ENCODE assay signal across 19 cellular contexts in the genomic region with DNA sequence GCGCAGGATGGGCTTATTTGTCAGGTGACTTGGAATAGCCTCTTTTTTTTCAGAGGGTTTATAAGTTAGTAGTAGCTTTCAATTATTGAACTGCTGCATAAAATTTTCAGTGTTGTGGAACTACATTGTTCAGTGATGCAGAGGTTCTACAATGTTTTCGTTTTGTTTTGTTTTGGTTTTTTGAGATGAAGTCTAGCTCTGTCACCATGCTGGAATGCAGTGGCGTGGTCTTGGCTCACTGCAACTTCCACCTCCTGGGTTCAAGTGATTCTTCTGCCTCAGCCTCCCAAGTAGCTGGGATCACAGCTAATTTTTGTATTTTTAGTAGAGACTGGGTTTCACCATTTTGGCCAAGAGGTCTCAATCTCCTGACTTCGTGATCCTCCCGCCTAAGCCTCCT. TPM values are rescaled to one million over a fixed set of nuclear protein-coding genes. Genes with fewer than 3 reads are reported as not detected.
DNase-seq lines count a peak whose midpoint lies in the region; ATAC-seq and TF ChIP-seq lines count a peak whose summit lies in the region.
"Had no signal": no experiment of that assay in that cellular context is flagged by ENCODE, and none has a peak within 500 bp of the region (broad histone marks: within the 10 kb centered on the region; RNA-seq: fewer than 3 reads in every experiment).

No MANE protein-coding gene starts in this region.

- H3K23ac ChIP-seq in mesenchymal stem cell (ENCODE audit: low read length in 2 of 2), result no peak overlapping the region

- no peak overlapping the region for H3K4me2 ChIP-seq in mesenchymal stem cell (ENCODE audit: low read length, poor library complexity, severe bottlenecking)

- H3K27me3 Mint-ChIP-seq in chondrocyte (ENCODE audit: low read depth), result no peaks in the 10 kb centered on the region
- H3K27me3 Mint-ChIP-seq: B cell, IgD-negative memory B cell had no signal

- H3K18ac ChIP-seq in mesenchymal stem cell (ENCODE audit: low read depth in 1 of 2, low read length in 2 of 2), result no peak overlapping the region

- H3K79me1 ChIP-seq in mesenchymal stem cell (replicated peaks; ENCODE audit: low read length, poor library complexity, severe bottlenecking), result peaks cover 9% of the 10 kb centered on the region

- H4K8ac ChIP-seq in mesenchymal stem cell (ENCODE audit: low read length), result no peak overlapping the region

- peaks cover 6% of the 10 kb centered on the region for H3K4me1 Mint-ChIP-seq in chondrocyte (ENCODE audit: low read depth)
- H3K4me1 Mint-ChIP-seq: B cell, IgD-negative memory B cell had no signal

- no peak overlapping the region for H2BK15ac ChIP-seq in mesenchymal stem cell (ENCODE audit: low read depth, poor library complexity, severe bottlenecking)

- no peak overlapping the region for H2BK5ac ChIP-seq in mesenchymal stem cell (ENCODE audit: low read depth, low read length, poor library complexity, severe bottlenecking)

- H3K4me1 ChIP-seq in SJSA1 (replicated peaks) (peaks cover 23% of the 10 kb centered on the region), mesenchymal stem cell (ENCODE audit: control insufficient read depth, insufficient read depth, low read depth, low read length) (peaks cover 4% of the 10 kb centered on the region)
- H3K4me1 ChIP-seq: Caco-2 had no signal

- no peak overlapping the region for H2AFZ ChIP-seq in mesenchymal stem cell (ENCODE audit: low read depth, low read length)

- no peak for TF ChIP-seq CTCF in chondrocyte (IDR thresholded peaks at IDR 0.05)

- H3K9me3 ChIP-seq in SJSA1 (replicated peaks), result no peaks in the 10 kb centered on the region
- H3K9me3 ChIP-seq in mesenchymal stem cell (ENCODE audit: control insufficient read depth, low read length), result no peaks in the 10 kb centered on the region
- H3K9me3 ChIP-seq: Caco-2 had no signal

- H4K91ac ChIP-seq in mesenchymal stem cell (ENCODE audit: low read length), result no peak overlapping the region

- H3K14ac ChIP-seq in mesenchymal stem cell (ENCODE audit: low read length in 2 of 2), result no peak overlapping the region

- peak overlapping the region; percentile 54 for H3K27ac Mint-ChIP-seq in chondrocyte (ENCODE audit: unreplicated experiment)
- H3K27ac Mint-ChIP-seq: B cell had no signal

- H2BK120ac ChIP-seq in mesenchymal stem cell (ENCODE audit: low read depth, low read length), result no peak overlapping the region

- H3K36me3 ChIP-seq in SJSA1 (peaks cover 68% of the 10 kb centered on the region), mesenchymal stem cell (ENCODE audit: control insufficient read depth in 1 of 2, insufficient read depth in 2 of 2, low read depth in 1 of 2, low read length in 2 of 2) (peaks cover 17 to 74% of the 10 kb centered on the region in 2 experiments)

- H3K36me3 Mint-ChIP-seq in chondrocyte (ENCODE audit: low read depth), result peaks cover 24% of the 10 kb centered on the region

- no peak overlapping the region for H3K4me3 Mint-ChIP-seq in chondrocyte (ENCODE audit: unreplicated experiment)
- H3K4me3 Mint-ChIP-seq: B cell, IgD-negative memory B cell had no signal

- no peaks in the 10 kb centered on the region for H3K9me3 Mint-ChIP-seq in chondrocyte (ENCODE audit: low read depth)
- H3K9me3 Mint-ChIP-seq: IgD-negative memory B cell had no signal

- no peak overlapping the region for H3K4ac ChIP-seq in mesenchymal stem cell (ENCODE audit: low read depth in 1 of 2, low read length in 2 of 2)

- H3K27ac ChIP-seq in SJSA1, result 0 out of 2 replicates have a peak overlapping the region, but pooled peaks have one; percentile 3
- peak overlapping the region; percentile 1 for H3K27ac ChIP-seq in mesenchymal stem cell (ENCODE audit: low read length, poor library complexity, severe bottlenecking)
- H3K27ac ChIP-seq: SK-N-MC had no signal

- no peak for ATAC-seq in GM21723 (IDR thresholded peaks at IDR 0.05; ENCODE audit: unreplicated experiment)
- ATAC-seq: Right ventricle myocardium inferior had no signal

- no peak overlapping the region for H3K4me3 ChIP-seq in SJSA1
- H3K4me3 ChIP-seq in mesenchymal stem cell (ENCODE audit: insufficient read depth in 1 of 2, low read depth in 1 of 2, low read length in 2 of 2), result no peak overlapping the region
- H3K4me3 ChIP-seq: SK-N-MC had no signal

- WGBS in mesenchymal stem cell, result 83% methylated on average over 5 of the region's 5 CpGs

- no peak overlapping the region for H2AK5ac ChIP-seq in mesenchymal stem cell (ENCODE audit: low read length, severe bottlenecking)

- H3K9ac ChIP-seq in mesenchymal stem cell (ENCODE audit: low read length), result no peak overlapping the region

- peak; percentile 63 for DNase-seq in EH (ENCODE audit: low read depth)
- DNase-seq in SJSA1 (ENCODE audit: low read depth in 1 of 2, low spot score in 2 of 2), result peak in 1 of 2 experiments; percentile 7
- DNase-seq in chondrocyte (ENCODE audit: low spot score), result no peak
- no peak for DNase-seq in mesenchymal stem cell
- DNase-seq in KG1 (lab: John Stamatoyannopoulos, UW), result no peak
- DNase-seq in SIG-M5 treated with dmso at 0.1 percent for 504 hours (lab: John Stamatoyannopoulos, UW; ENCODE audit: unreplicated experiment), result no peak
- no peak for DNase-seq in NCI-H187 treated with DMSO at 0.1 percent for 48 hours (lab: John Stamatoyannopoulos, UW)
- DNase-seq: Caco-2, H7, NCI-H1105 treated with DMSO at 0.1 percent for 48 hours, NCI-H1694, NCI-H2227 treated with DMSO at 0.1 percent for 48 hours, NCI-H510A treated with DMSO at 0.1 percent for 48 hours, NCI-H774 had no signal

- H2BK12ac ChIP-seq in mesenchymal stem cell (ENCODE audit: low read length in 2 of 2), result no peak overlapping the region

- H3K27me3 ChIP-seq in SJSA1 (replicated peaks), result no peaks in the 10 kb centered on the region
- H3K27me3 ChIP-seq in mesenchymal stem cell (ENCODE audit: control insufficient read depth in 1 of 2, insufficient read depth in 1 of 2, low read length in 2 of 2), result no peaks in the 10 kb centered on the region

RNA-seq across cellular contexts. Expression of gene NUP188, which starts 22.0 kb away (rescaled TPM):
- total RNA-seq in SJSA1 (2014; rRNA removed; shearing (Covaris generic)), result 32.3 and 76.3 TPM in 2 replicates
- 36.0 to 51.8 TPM (median 38.2 TPM) in 3 replicates for total RNA-seq in chondrocyte
- 14.9 TPM for polyA plus RNA-seq in mesenchymal stem cell (2013, experiment 1 of 2)
- polyA plus RNA-seq in mesenchymal stem cell (2013, experiment 2 of 2), result 14.6 TPM

RNA-seq across cellular contexts. Expression of gene DOLK, which starts 22.1 kb away (rescaled TPM):
- total RNA-seq in SJSA1 (2014; rRNA removed; shearing (Covaris generic)), result 26.6 and 31.6 TPM in 2 replicates
- total RNA-seq in chondrocyte, result 21.5 to 24.7 TPM (median 22.2 TPM) in 3 replicates
- 31.1 TPM for polyA plus RNA-seq in mesenchymal stem cell (2013, experiment 1 of 2)
- 31.0 TPM for polyA plus RNA-seq in mesenchymal stem cell (2013, experiment 2 of 2)

RNA-seq across cellular contexts. Expression of gene PHYHD1, which starts 48.7 kb away (rescaled TPM):
- total RNA-seq in SJSA1 (2014; rRNA removed; shearing (Covaris generic)), result not detected in 2 replicates
- 2.8 to 4.4 TPM (median 3.4 TPM) in 3 replicates for total RNA-seq in chondrocyte
- 24.3 TPM for polyA plus RNA-seq in mesenchymal stem cell (2013, experiment 1 of 2)
- 25.0 TPM for polyA plus RNA-seq in mesenchymal stem cell (2013, experiment 2 of 2)

RNA-seq across cellular contexts. Expression of gene SH3GLB2, which starts 58.6 kb away (rescaled TPM):
- total RNA-seq in SJSA1 (2014; rRNA removed; shearing (Covaris generic)), result 25.6 and 39.9 TPM in 2 replicates
- 57.8 to 66.4 TPM (median 62.2 TPM) in 3 replicates for total RNA-seq in chondrocyte
- polyA plus RNA-seq in mesenchymal stem cell (2013, experiment 1 of 2), result 29.7 TPM
- polyA plus RNA-seq in mesenchymal stem cell (2013, experiment 2 of 2), result 30.5 TPM
